In genomic region chr2:207394812-207395534, GRCh38 we compare ENCODE assay signal across 8 cellular contexts.
DNase-seq lines count a peak whose midpoint lies in the region; ATAC-seq and TF ChIP-seq lines count a peak whose summit lies in the region.

No MANE protein-coding gene starts in this region.

- no peaks in the 10 kb centered on the region for H3K36me3 Mint-ChIP-seq in activated naive CD4-positive, alpha-beta T cell treated with anti-CD3 and anti-CD28 coated beads, Interleukin-2, amount 10 ng/mL, durations not matched to agents 7 days and 5 days
- H3K36me3 Mint-ChIP-seq in neural progenitor cell = peaks cover 3% of the 10 kb centered on the region

- no peaks in the 10 kb centered on the region for H4K20me1 ChIP-seq in neural progenitor cell (ENCODE audit: low read depth)

- ATAC-seq in HG03025 (IDR thresholded peaks at IDR 0.05; ENCODE audit: low FRiP score, unreplicated experiment) (no peak), GM18502 (IDR thresholded peaks at IDR 0.05; ENCODE audit: poor library complexity, unreplicated experiment) (no peak)

- no peak overlapping the region for H3K9ac ChIP-seq in neural progenitor cell

- H3K4me3 Mint-ChIP-seq in activated naive CD4-positive, alpha-beta T cell treated with anti-CD3 and anti-CD28 coated beads, Interleukin-2, amount 10 ng/mL, durations not matched to agents 7 days and 5 days = no peak overlapping the region
- H3K4me3 Mint-ChIP-seq in neural progenitor cell = peak overlapping the region; percentile 12

- H3K9me3 Mint-ChIP-seq in activated naive CD4-positive, alpha-beta T cell treated with anti-CD3 and anti-CD28 coated beads, Interleukin-2, amount 10 ng/mL, durations not matched to agents 7 days and 5 days = no peaks in the 10 kb centered on the region
- peaks cover 6% of the 10 kb centered on the region for H3K9me3 Mint-ChIP-seq in neural progenitor cell

- no peak overlapping the region for H2AFZ ChIP-seq in neural progenitor cell (replicated peaks)

- no peak overlapping the region for H3K4me3 ChIP-seq in neural progenitor cell
- H3K4me3 ChIP-seq in Peyer's patch = no peak overlapping the region

- no peaks in the 10 kb centered on the region for H3K4me1 Mint-ChIP-seq in activated naive CD4-positive, alpha-beta T cell treated with anti-CD3 and anti-CD28 coated beads, Interleukin-2, amount 10 ng/mL, durations not matched to agents 7 days and 5 days
- peaks cover 43% of the 10 kb centered on the region for H3K4me1 Mint-ChIP-seq in neural progenitor cell

- peak overlapping the region; percentile 1 for H3K4me2 ChIP-seq in neural progenitor cell

- H3K27ac Mint-ChIP-seq in activated naive CD4-positive, alpha-beta T cell treated with anti-CD3 and anti-CD28 coated beads, Interleukin-2, amount 10 ng/mL, durations not matched to agents 7 days and 5 days = no peak overlapping the region
- H3K27ac Mint-ChIP-seq in neural progenitor cell = peak overlapping the region; percentile 68

- H3K79me2 ChIP-seq in neural progenitor cell (ENCODE audit: low read depth) = no peaks in the 10 kb centered on the region

- TF ChIP-seq CTCF in neural progenitor cell (IDR thresholded peaks at IDR 0.05) (no peak), Peyer's patch (IDR thresholded peaks at IDR 0.05) (no peak)

- CTCF ChIA-PET in activated naive CD4-positive, alpha-beta T cell treated with anti-CD3 and anti-CD28 coated beads, Interleukin-2, amount 10 ng/mL, durations not matched to agents 7 days and 5 days (lab: Charles Lee) = interaction anchor here (0.8 kb wide), 1 partner anchor 14 kb away, joined by 3 read pairs; no protein-coding TSS in a partner anchor

- peaks cover 9% of the 10 kb centered on the region for H3K27me3 Mint-ChIP-seq in activated naive CD4-positive, alpha-beta T cell treated with anti-CD3 and anti-CD28 coated beads, Interleukin-2, amount 10 ng/mL, durations not matched to agents 7 days and 5 days
- H3K27me3 Mint-ChIP-seq in neural progenitor cell (ENCODE audit: insufficient read depth, low read depth) = no peaks in the 10 kb centered on the region

- H3K27ac ChIP-seq in neural progenitor cell (no peak overlapping the region), Peyer's patch (no peak overlapping the region)

- H3K36me3 ChIP-seq in neural progenitor cell (no peaks in the 10 kb centered on the region), Peyer's patch (no peaks in the 10 kb centered on the region)

- H3K4me1 ChIP-seq in neural progenitor cell (peaks cover 41% of the 10 kb centered on the region), Peyer's patch (no peaks in the 10 kb centered on the region)

- H3K27me3 ChIP-seq in neural progenitor cell = no peaks in the 10 kb centered on the region
- no peaks in the 10 kb centered on the region for H3K27me3 ChIP-seq in Peyer's patch

- no peak for TF ChIP-seq POLR2A in Peyer's patch (IDR thresholded peaks at IDR 0.05)

- H3F3A ChIP-seq in neural progenitor cell (ENCODE audit: low read depth) = peaks cover 23% of the 10 kb centered on the region

- H3K9me3 ChIP-seq in neural progenitor cell (ENCODE audit: low read depth) = no peaks in the 10 kb centered on the region
- H3K9me3 ChIP-seq in Peyer's patch = no peaks in the 10 kb centered on the region

- DNase-seq in AG20443 (ENCODE audit: low spot score) (peak; percentile 76), HS-27A (ENCODE audit: low read depth) (peak; percentile 94), neural progenitor cell (ENCODE audit: low spot score) (no peak), SHP77 treated with DMSO at 0.1 percent for 48 hours (lab: John Stamatoyannopoulos, UW) (no peak), Peyer's patch (no peak)
- DNase-seq in activated naive CD4-positive, alpha-beta T cell treated with anti-CD3 and anti-CD28 coated beads, Interleukin-2, amount 10 ng/mL, durations not matched to agents 7 days and 5 days = peak; percentile 24

Comparison
In these comparisons a context has a peak if more than half of its experiments do, and no peak if none do; other contexts are left out.
1. DNase-seq: peak in AG20443 (single experiment), HS-27A (single experiment) and activated naive CD4-positive, alpha-beta T cell treated with anti-CD3 and anti-CD28 coated beads, Interleukin-2, amount 10 ng/mL, durations not matched to agents 7 days and 5 days (single experiment); none in neural progenitor cell (single experiment), SHP77 treated with DMSO at 0.1 percent for 48 hours (single experiment) and Peyer's patch (0 of 3).